6 cellular contexts compared by ENCODE assay signal in genomic region chr14:100287998-100288295, GRCh38. TPM values are rescaled to one million over a fixed set of nuclear protein-coding genes. Genes with fewer than 3 reads are reported as not detected.
"Had no signal": no experiment of that assay in that cellular context is flagged by ENCODE, and none has a peak within 500 bp of the region (broad histone marks: within the 10 kb centered on the region; RNA-seq: fewer than 3 reads in every experiment).

No MANE protein-coding gene starts in this region.

RNA-seq across cellular contexts. Expression of gene SLC25A47, which starts 35.2 kb away (rescaled TPM):
- total RNA-seq: LHCN-M2, MCF 10A, Right ventricle myocardium inferior, SJCRH30 had no signal
- polyA plus RNA-seq: IgD-negative memory B cell, K562 had no signal
